ENCODE assay signal across 15 cellular contexts in the genomic region with DNA sequence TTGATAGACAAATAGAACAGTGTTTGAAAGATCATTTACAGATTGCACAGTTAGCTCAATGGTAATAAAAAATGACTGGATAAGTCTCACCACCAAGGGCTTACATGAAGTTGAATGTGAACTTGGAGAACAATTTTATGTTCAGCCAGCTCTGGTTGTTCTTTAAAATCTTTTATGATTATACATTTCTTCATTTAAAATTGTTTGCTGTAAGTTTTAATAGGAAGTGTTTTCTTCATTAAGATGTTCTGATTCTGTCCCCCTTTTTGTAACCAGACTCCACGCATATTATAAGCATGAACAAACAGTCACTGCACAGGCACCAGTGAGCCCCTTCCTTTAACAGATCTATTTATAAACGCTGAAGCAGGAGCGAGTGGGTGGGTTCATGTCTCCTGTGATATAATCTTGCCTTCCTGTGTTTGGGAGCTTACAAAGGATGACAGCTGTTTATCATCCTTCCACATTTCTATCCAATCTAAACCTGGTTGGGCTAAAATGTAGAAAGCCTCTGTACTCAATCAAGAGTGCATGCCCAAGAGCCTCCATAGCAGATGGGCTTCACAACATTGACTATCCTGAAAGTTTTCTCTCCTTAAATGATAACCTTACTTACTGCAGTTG.
DNase-seq lines count a peak whose midpoint lies in the region; ATAC-seq and TF ChIP-seq lines count a peak whose summit lies in the region.
"Had no signal": no experiment of that assay in that cellular context is flagged by ENCODE, and none has a peak within 500 bp of the region (broad histone marks: within the 10 kb centered on the region; RNA-seq: fewer than 3 reads in every experiment).

No MANE protein-coding gene starts in this region.

- ATAC-seq in activated CD4-positive, CD25-positive, alpha-beta regulatory T cell treated with anti-CD3 and anti-CD28 coated beads, Interleukin-2, amount 50 U/mL, for 24 hours = no peak

- H3K9ac ChIP-seq in BLaER1 (peak overlapping the region; percentile 33; the same call in 1 of the 2 replicates), Loucy (ENCODE audit: low read depth, low read length, poor library complexity, severe bottlenecking) (peak overlapping the region; percentile 54), mesenchymal stem cell (ENCODE audit: low read length) (no peak overlapping the region)

- H3K14ac ChIP-seq in mesenchymal stem cell (ENCODE audit: low read length in 2 of 2) = no peak overlapping the region

- peaks cover 64% of the 10 kb centered on the region for H3K4me1 ChIP-seq in BLaER1
- H3K4me1 ChIP-seq in Loucy (ENCODE audit: insufficient read depth, low read length, poor library complexity, severe bottlenecking) = peaks cover 90% of the 10 kb centered on the region
- H3K4me1 ChIP-seq in mesenchymal stem cell (ENCODE audit: control insufficient read depth, insufficient read depth, low read depth, low read length) = peaks cover 2% of the 10 kb centered on the region

- no peak overlapping the region for H3K23ac ChIP-seq in mesenchymal stem cell (ENCODE audit: low read length in 2 of 2)

- H2BK5ac ChIP-seq in mesenchymal stem cell (ENCODE audit: low read depth, low read length, poor library complexity, severe bottlenecking) = no peak overlapping the region

- H3F3A ChIP-seq in Loucy (ENCODE audit: low read depth) = peaks cover 16% of the 10 kb centered on the region; the same call in 1 of the 2 replicates

- no peak overlapping the region for H3K4ac ChIP-seq in mesenchymal stem cell (ENCODE audit: low read depth in 1 of 2, low read length in 2 of 2)

- TF ChIP-seq CTCF in Loucy (conservative IDR thresholded peaks at IDR 0.05; ENCODE audit: low read length) (no peak), WERI-Rb-1 (IDR thresholded peaks at IDR 0.05; ENCODE audit: low read depth, low read length) (no peak)

- no peak overlapping the region for H4K8ac ChIP-seq in mesenchymal stem cell (ENCODE audit: low read length)

- WGBS in mesenchymal stem cell = 28% methylated on average over 3 of the region's 3 CpGs

- H3K27ac ChIP-seq in BLaER1 (peak overlapping the region; percentile 69), WERI-Rb-1 (no peak overlapping the region), mesenchymal stem cell (ENCODE audit: low read length, poor library complexity, severe bottlenecking) (no peak overlapping the region)

- H2BK12ac ChIP-seq in mesenchymal stem cell (ENCODE audit: low read length in 2 of 2) = no peak overlapping the region

- H3K27me3 ChIP-seq in BLaER1 (no peaks in the 10 kb centered on the region), Loucy (ENCODE audit: insufficient read depth, low read length, poor library complexity, severe bottlenecking) (no peaks in the 10 kb centered on the region), WERI-Rb-1 (ENCODE audit: insufficient read depth, low read depth, severe bottlenecking) (no peaks in the 10 kb centered on the region), mesenchymal stem cell (ENCODE audit: control insufficient read depth in 1 of 2, insufficient read depth in 1 of 2, low read length in 2 of 2) (no peaks in the 10 kb centered on the region)

- H4K91ac ChIP-seq in mesenchymal stem cell (ENCODE audit: low read length) = no peak overlapping the region

- H3K9me3 ChIP-seq in BLaER1 (no peaks in the 10 kb centered on the region; the same call in 1 of the 2 replicates), Loucy (ENCODE audit: insufficient read depth, low read depth, low read length) (no peaks in the 10 kb centered on the region), WERI-Rb-1 (ENCODE audit: severe bottlenecking) (peaks cover 4% of the 10 kb centered on the region), mesenchymal stem cell (ENCODE audit: control insufficient read depth, low read length) (no peaks in the 10 kb centered on the region)

- H3K4me3 ChIP-seq in BLaER1 (no peak overlapping the region), Loucy (ENCODE audit: low read length, poor library complexity, severe bottlenecking) (peak overlapping the region; percentile 24), WERI-Rb-1 (ENCODE audit: low read depth, low read length) (no peak overlapping the region), mesenchymal stem cell (ENCODE audit: insufficient read depth in 1 of 2, low read depth in 1 of 2, low read length in 2 of 2) (no peak overlapping the region)

- peaks cover 34% of the 10 kb centered on the region for H3K36me3 ChIP-seq in BLaER1
- H3K36me3 ChIP-seq in Loucy (ENCODE audit: insufficient read depth, low read length) = peaks cover 34% of the 10 kb centered on the region; the same call in 1 of the 2 replicates
- no peaks in the 10 kb centered on the region for H3K36me3 ChIP-seq in WERI-Rb-1
- no peaks in the 10 kb centered on the region for H3K36me3 ChIP-seq in mesenchymal stem cell (ENCODE audit: control insufficient read depth in 1 of 2, insufficient read depth in 2 of 2, low read depth in 1 of 2, low read length in 2 of 2)

- peaks cover 90% of the 10 kb centered on the region for H3K79me2 ChIP-seq in Loucy (ENCODE audit: insufficient read depth, low read length)

- peaks cover 40% of the 10 kb centered on the region; the same call in 1 of the 2 replicates for H4K20me1 ChIP-seq in BLaER1
- H4K20me1 ChIP-seq in Loucy (ENCODE audit: insufficient read depth, low read length, poor library complexity, severe bottlenecking) = peaks cover 22% of the 10 kb centered on the region

- H2AFZ ChIP-seq in Loucy (ENCODE audit: low read length) = no peak overlapping the region
- H2AFZ ChIP-seq in mesenchymal stem cell (ENCODE audit: low read depth, low read length) = no peak overlapping the region

- DNase-seq in WERI-Rb-1 = peak; percentile 28
- DNase-seq in mesenchymal stem cell = peak; percentile 42
- no peak for DNase-seq in cerebellum (ENCODE audit: low spot score)
- DNase-seq in epidermal melanocyte (ENCODE audit: insufficient read length, low spot score) = no peak
- DNase-seq in activated CD8-positive, alpha-beta memory T cell treated with anti-CD3 and anti-CD28 coated beads for 24 hours = no peak
- DNase-seq: activated CD4-positive, alpha-beta T cell treated with anti-CD3 and anti-CD28 coated beads for 48 hours; activated naive CD8-positive, alpha-beta T cell treated with anti-CD3 and anti-CD28 coated beads for 36 hours; activated T-cell treated with anti-CD3 and anti-CD28 coated beads, Interleukin-2, amount 50 U/mL, for 24 hours; DMS153; MM.1S; NCI-H2227 treated with DMSO at 0.1 percent for 48 hours; T-helper 1 cell had no signal

- H2AK5ac ChIP-seq in mesenchymal stem cell (ENCODE audit: low read length, severe bottlenecking) = peak overlapping the region; percentile 65

- peak overlapping the region; percentile 76 for H3K4me2 ChIP-seq in BLaER1
- H3K4me2 ChIP-seq in Loucy (ENCODE audit: low read depth, low read length, poor library complexity, severe bottlenecking) = peak overlapping the region; percentile 66
- H3K4me2 ChIP-seq in mesenchymal stem cell (ENCODE audit: low read length, poor library complexity, severe bottlenecking) = no peak overlapping the region

- peak overlapping the region in 1 of 2 experiments; percentile 34 for H3K18ac ChIP-seq in mesenchymal stem cell (ENCODE audit: low read depth in 1 of 2, low read length in 2 of 2)

- no peaks in the 10 kb centered on the region for H3K9me2 ChIP-seq in Loucy (replicated peaks; ENCODE audit: low read depth, low read length)

- H3K79me1 ChIP-seq in mesenchymal stem cell (replicated peaks; ENCODE audit: low read length, poor library complexity, severe bottlenecking) = no peaks in the 10 kb centered on the region

- H2BK120ac ChIP-seq in mesenchymal stem cell (ENCODE audit: low read depth, low read length) = no peak overlapping the region

- no peak overlapping the region for H2BK15ac ChIP-seq in mesenchymal stem cell (ENCODE audit: low read depth, poor library complexity, severe bottlenecking)

Comparison
In these comparisons a context has a peak if more than half of its experiments do, and no peak if none do; other contexts are left out.
1. DNase-seq: peak in WERI-Rb-1 (single experiment) and mesenchymal stem cell (single experiment); none in cerebellum (single experiment), epidermal melanocyte (single experiment) and activated CD8-positive, alpha-beta memory T cell treated with anti-CD3 and anti-CD28 coated beads for 24 hours (single experiment).